ENCODE assay signal across 8 cellular contexts in the genomic region with DNA sequence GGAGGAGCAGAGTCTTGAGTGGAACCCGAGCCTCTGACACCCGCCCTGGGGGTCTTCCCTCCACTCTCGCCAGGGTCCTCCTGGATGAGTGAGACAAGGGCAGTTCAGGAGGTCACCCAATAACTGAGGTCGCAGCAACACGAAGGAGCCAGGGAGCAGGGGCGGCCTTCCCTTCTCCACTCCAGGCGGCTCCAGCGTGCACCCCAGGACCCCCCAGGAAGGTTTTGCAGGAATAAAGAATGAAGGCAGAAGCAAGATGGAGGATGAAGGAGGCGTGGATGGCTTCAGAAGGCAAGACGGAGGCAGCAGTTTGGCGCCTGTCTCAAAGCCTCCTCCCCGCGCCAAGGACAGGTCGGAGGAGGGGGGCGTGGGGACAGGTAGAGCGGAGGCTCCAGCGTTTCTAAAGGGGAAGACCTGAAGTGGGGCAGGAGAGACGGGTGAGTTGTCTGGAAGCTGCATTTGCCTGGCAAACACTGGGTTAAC. TPM values are rescaled to one million over a fixed set of nuclear protein-coding genes. Genes with fewer than 3 reads are reported as not detected.
DNase-seq lines count a peak whose midpoint lies in the region; ATAC-seq, FAIRE-seq and TF ChIP-seq lines count a peak whose summit lies in the region.

No MANE protein-coding gene starts in this region.

- H3K23ac ChIP-seq in mesendoderm (ENCODE audit: low read length): peak overlapping the region; percentile 67

- TF ChIP-seq RAD21 in K562 (CRISPR knock-in tag; conservative IDR thresholded peaks at IDR 0.05 in 1 of 2, IDR thresholded peaks at IDR 0.05 in 1 of 2): no peak

- no peak for FAIRE-seq in K562 (lab: Jason Lieb, UNC)

- H3K9ac ChIP-seq in K562 (ENCODE audit: insufficient read depth in 1 of 2, low read depth in 2 of 2, low read length in 2 of 2): peak overlapping the region; percentile 12 to 88; a peak in 2 of 4 replicates
- H3K9ac ChIP-seq in mesendoderm (ENCODE audit: low read length): peak overlapping the region; percentile 81

- no TSS peak for BruUV-seq in K562 (replicated peaks; lab: Mats Ljungman, UMichigan)

- in situ Hi-C loops in K562 (cut with MboI): no loop called here

- peaks cover 4% of the 10 kb centered on the region; the same call in 1 of the 3 replicates for H3K79me2 ChIP-seq in K562 (ENCODE audit: control insufficient read depth, insufficient read depth, low read length)
- H3K79me2 ChIP-seq in mesendoderm (ENCODE audit: control insufficient read depth, insufficient read depth, low read length): peaks cover 42% of the 10 kb centered on the region

- H3K4me3 ChIP-seq in cardiac muscle cell: peak overlapping the region; percentile 99
- H3K4me3 ChIP-seq in K562: peak overlapping the region; percentile 66
- peak overlapping the region; percentile 57 for H3K4me3 ChIP-seq in mesendoderm (ENCODE audit: low read length)
- peak overlapping the region; percentile 59 for H3K4me3 ChIP-seq in upper lobe of right lung

- H4K8ac ChIP-seq in mesendoderm (ENCODE audit: low read depth, low read length): no peak overlapping the region

- peak overlapping the region; percentile 94 for H2AFZ ChIP-seq in K562 (ENCODE audit: low read depth, low read length)

- no peak overlapping the region for H2BK15ac ChIP-seq in mesendoderm (replicated peaks; ENCODE audit: low read depth)

- H4K5ac ChIP-seq in mesendoderm (ENCODE audit: low read length): no peak overlapping the region

- H3K27ac ChIP-seq in cardiac muscle cell: no peak overlapping the region
- no peak overlapping the region for H3K27ac ChIP-seq in K562 (ENCODE audit: extremely low read depth, low read depth, low read length)
- H3K27ac ChIP-seq in mesendoderm (ENCODE audit: low read depth, low read length): peak overlapping the region; percentile 61
- no peak overlapping the region for H3K27ac ChIP-seq in upper lobe of right lung

- peak overlapping the region; percentile 74 for H3K56ac ChIP-seq in mesendoderm (ENCODE audit: low read length)

- H3K9me3 ChIP-seq in cardiac muscle cell (ENCODE audit: low read depth): no peaks in the 10 kb centered on the region
- H3K9me3 ChIP-seq in K562 (replicated peaks; ENCODE audit: control insufficient read depth, insufficient read depth, low read depth, low read length): no peaks in the 10 kb centered on the region
- no peaks in the 10 kb centered on the region for H3K9me3 ChIP-seq in upper lobe of right lung

- CTCF ChIA-PET in K562 (lab: Yijun Ruan, JAX; ENCODE audit: low intra/inter-chr PET ratio): no interaction called here

- TF ChIP-seq EP300 in K562 (IDR thresholded peaks at IDR 0.05; ENCODE audit: low read length): no peak

- peaks cover 45% of the 10 kb centered on the region for H3K4me1 ChIP-seq in cardiac muscle cell (ENCODE audit: low read depth)
- peaks cover 0 to 35% of the 10 kb centered on the region in 2 experiments; a peak in 3 of 5 replicates for H3K4me1 ChIP-seq in K562 (replicated peaks in 1 of 2; ENCODE audit: control insufficient read depth in 2 of 2, insufficient read depth in 2 of 2, low read length in 2 of 2)
- peaks cover 14% of the 10 kb centered on the region for H3K4me1 ChIP-seq in mesendoderm (ENCODE audit: control insufficient read depth, low read depth, low read length)
- peaks cover 15% of the 10 kb centered on the region for H3K4me1 ChIP-seq in upper lobe of right lung

- H3K18ac ChIP-seq in mesendoderm (ENCODE audit: low read length): peak overlapping the region; percentile 1

- no peak overlapping the region for H2BK120ac ChIP-seq in mesendoderm (ENCODE audit: low read depth, low read length)

- no peak for ATAC-seq in Right ventricle myocardium inferior
- no peak; the same call in 2 of the 3 replicates for ATAC-seq in K562
- no peak for ATAC-seq in upper lobe of right lung
- no peak for ATAC-seq in GM21825 (IDR thresholded peaks at IDR 0.05; ENCODE audit: unreplicated experiment)
- no peak for ATAC-seq in GM21723 (IDR thresholded peaks at IDR 0.05; ENCODE audit: unreplicated experiment)

- H2BK5ac ChIP-seq in mesendoderm (ENCODE audit: low read length): peak overlapping the region; percentile 5

- H3K4me2 ChIP-seq in K562 (ENCODE audit: insufficient read depth, low read length) (peak overlapping the region; percentile 85), mesendoderm (ENCODE audit: low read length) (peak overlapping the region; percentile 19)

- no peaks in the 10 kb centered on the region; the same call in 1 of the 2 replicates for H4K20me1 ChIP-seq in K562 (replicated peaks; ENCODE audit: control insufficient read depth, insufficient read depth, low read length)

- POLR2A ChIA-PET in K562 (lab: Yijun Ruan, JAX): interaction anchor here (0.7 to 0.8 kb wide), 2 partner anchors 9 to 15 kb away, joined by 3 to 5 read pairs; no protein-coding TSS in a partner anchor

- H3K27me3 ChIP-seq in cardiac muscle cell: no peaks in the 10 kb centered on the region
- peaks cover 2 to 26% of the 10 kb centered on the region in 2 experiments; a peak in 3 of 5 replicates for H3K27me3 ChIP-seq in K562 (ENCODE audit: control insufficient read depth in 2 of 2, insufficient read depth in 2 of 2, low read length in 2 of 2)
- H3K27me3 ChIP-seq in mesendoderm (ENCODE audit: insufficient read depth, low read length, poor library complexity): no peaks in the 10 kb centered on the region
- peaks cover 19% of the 10 kb centered on the region for H3K27me3 ChIP-seq in upper lobe of right lung

- DNase-seq in cardiac muscle cell (ENCODE audit: low read depth in 1 of 2, low spot score in 1 of 2): no peak
- no peak for DNase-seq in Right ventricle myocardium inferior (ENCODE audit: missing footprints)
- DNase-seq in K562 (ENCODE audit: extremely low read depth in 1 of 4, low spot score in 3 of 4): no peak
- DNase-seq in mesendoderm: no peak
- no peak for DNase-seq in upper lobe of right lung
- DNase-seq in activated CD4-positive, alpha-beta T cell treated with anti-CD3 and anti-CD28 coated beads, Interleukin-2, amount 50 U/mL, for 48 hours: no peak

- H3K4ac ChIP-seq in mesendoderm (ENCODE audit: low read depth, low read length): no peak overlapping the region

- H3K9me1 ChIP-seq in K562 (ENCODE audit: control insufficient read depth, insufficient read depth, low read length): no peaks in the 10 kb centered on the region

- intact Hi-C loops in Right ventricle myocardium inferior (cut with DNase I) (no loop called here), K562 (cut with micrococcal nuclease) (loop anchor here (5.0 kb wide), 1 partner anchor 42 kb away; no protein-coding TSS in a partner anchor), upper lobe of right lung (cut with DNase I) (no loop called here)

- TF ChIP-seq POLR2A in K562 (conservative IDR thresholded peaks at IDR 0.05): no peak

- WGBS in K562 (ENCODE audit: insufficient coverage, low coverage, missing lambda C conversion rate): 8% methylated on average over 5 of the region's 18 CpGs
- no CpG with 5 or more reads among the region's 18 CpGs for WGBS in mesendoderm (ENCODE audit: extremely low coverage, insufficient coverage, low lambda C conversion rate)

- H3K36me3 ChIP-seq in cardiac muscle cell (no peaks in the 10 kb centered on the region), K562 (ENCODE audit: control insufficient read depth, insufficient read depth, low read length) (no peaks in the 10 kb centered on the region), mesendoderm (ENCODE audit: control insufficient read depth, insufficient read depth, low read length) (no peaks in the 10 kb centered on the region), upper lobe of right lung (no peaks in the 10 kb centered on the region)

- H2AK5ac ChIP-seq in mesendoderm (ENCODE audit: low read length): peak overlapping the region; percentile 25

- no peak for TF ChIP-seq CTCF in cardiac muscle cell (IDR thresholded peaks at IDR 0.05; ENCODE audit: low read depth, low read length)
- TF ChIP-seq CTCF in K562 (IDR thresholded peaks at IDR 0.05 in 2 of 3, conservative IDR thresholded peaks at IDR 0.05 in 1 of 3; ENCODE audit: insufficient read depth in 2 of 3, low read depth in 1 of 3, low read length in 3 of 3): no peak
- TF ChIP-seq CTCF in upper lobe of right lung (IDR thresholded peaks at IDR 0.05): no peak

- H3K79me1 ChIP-seq in mesendoderm (ENCODE audit: low read length): peaks cover 2% of the 10 kb centered on the region

TF ChIP-seq in K562, 482 proteins besides CTCF, POLR2A, EP300 and RAD21 (continues in another document):
- TF ChIP-seq, protein P1, sequence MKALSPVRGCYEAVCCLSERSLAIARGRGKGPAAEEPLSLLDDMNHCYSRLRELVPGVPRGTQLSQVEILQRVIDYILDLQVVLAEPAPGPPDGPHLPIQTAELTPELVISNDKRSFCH (CRISPR knock-in tag; IDR thresholded peaks at IDR 0.05): no peak
- TF ChIP-seq, protein P1 (tag; IDR thresholded peaks at IDR 0.05): 0 out of 2 replicates have a peak, but pooled peaks have one; percentile 16
- TF ChIP-seq RBM17 (IDR thresholded peaks at IDR 0.05; ENCODE audit: borderline replicate concordance, low read depth, low read length) (no peak), KAT7 (CRISPR knock-in tag; IDR thresholded peaks at IDR 0.05; ENCODE audit: borderline replicate concordance) (no peak), SMAD4 (CRISPR knock-in tag; conservative IDR thresholded peaks at IDR 0.05) (no peak)

RNA-seq across cellular contexts. Expression of gene ITM2C, which starts 0.6 kb away (rescaled TPM):
- total RNA-seq in cardiac muscle cell: 389 and 411 TPM in 2 replicates
- polyA plus RNA-seq in cardiac muscle cell: 484 and 536 TPM in 2 replicates
- total RNA-seq in Right ventricle myocardium inferior: 29.6 TPM
- total RNA-seq in K562 (2011; cell fraction: chromatin; rRNA removed; ENCODE audit: low replicate concordance): 15.7 and 63.4 TPM in 2 replicates
- 70.9 and 81.4 TPM in 2 replicates for total RNA-seq in K562 (2011; cell fraction: nucleolus; rRNA removed)
- 54.6 and 63.5 TPM in 2 replicates for total RNA-seq in K562 (2011; cell fraction: nucleoplasm; rRNA removed)
- 21.5 and 30.9 TPM in 2 replicates for total RNA-seq in K562 (2014; rRNA removed)
- total RNA-seq in K562 (2014; rRNA removed; fragmentation: Illumina TruSeq; extraction: Trizol): 14.3 and 15.4 TPM in 2 replicates
- 19.7 and 20.8 TPM in 2 replicates for total RNA-seq in K562 (2015; rRNA removed; fragmentation: Illumina TruSeq; extraction: Trizol)
- total RNA-seq in K562 (2021): 24.1 and 26.0 TPM in 2 replicates
- 58.8 and 64.7 TPM in 2 replicates for polyA plus RNA-seq in K562 (2011; rRNA removed)
- 72.2 and 89.1 TPM in 2 replicates for polyA plus RNA-seq in K562 (2011; cell fraction: cytosol; rRNA removed)
- polyA plus RNA-seq in K562 (2011; cell fraction: nucleus; rRNA removed): 23.0 and 26.2 TPM in 2 replicates
- polyA plus RNA-seq in K562 (2012): 40.7 and 50.5 TPM in 2 replicates
- 37.5 and 38.3 TPM in 2 replicates for polyA plus RNA-seq in K562 (2014; fragmentation: Illumina TruSeq; extraction: Trizol)
- 1 to 10 TPM in 1 of 2 experiments, under 1 TPM in 1; 0.49 to 1.4 TPM for polyA plus RNA-seq in K562 (2014; fragmentation: Nextera tagmentation; extraction: Ambion mirVana)
- polyA plus RNA-seq in K562 (2014; rRNA removed): 27.1 and 37.1 TPM in 2 replicates
- 42.9 and 62.5 TPM in 2 replicates for polyA minus RNA-seq in K562 (2011; rRNA and poly(A)+ RNA removed)
- 29.0 and 39.4 TPM in 2 replicates for polyA minus RNA-seq in K562 (2011; cell fraction: cytosol; rRNA and poly(A)+ RNA removed)
- polyA minus RNA-seq in K562 (2011; cell fraction: nucleus; rRNA and poly(A)+ RNA removed): 3.5 and 4.2 TPM in 2 replicates
- polyA plus RNA-seq in mesendoderm (2013, experiment 1 of 2): 368 TPM
- polyA plus RNA-seq in mesendoderm (2013, experiment 2 of 2): 373 TPM
- 25.0 TPM for total RNA-seq in upper lobe of right lung
